ENCODE assay signal across 8 cellular contexts in genomic region chr9:110427497-110428104, GRCh38.
A peak's percentile ranks its signal among the peaks of the same experiment; 100 is the strongest.
DNase-seq lines count a peak whose midpoint lies in the region; ATAC-seq and TF ChIP-seq lines count a peak whose summit lies in the region.

No MANE protein-coding gene starts in this region.

- TF ChIP-seq POLR2A in prostate gland (IDR thresholded peaks at IDR 0.05) (no peak), gastrocnemius medialis (IDR thresholded peaks at IDR 0.05) (no peak)

- no peaks in the 10 kb centered on the region for H3K9me3 Mint-ChIP-seq in activated CD4-positive, alpha-beta memory T cell treated with anti-CD3 and anti-CD28 coated beads, Interleukin-2, amount 10 ng/mL, durations not matched to agents 7 days and 5 days

- peak; percentile 75 for TF ChIP-seq CTCF in LNCAP (IDR thresholded peaks at IDR 0.05)
- peak in 1 of 4 experiments; percentile 43 for TF ChIP-seq CTCF in prostate gland (IDR thresholded peaks at IDR 0.05)
- no peak for TF ChIP-seq CTCF in gastrocnemius medialis (IDR thresholded peaks at IDR 0.05 in 4 of 5, conservative IDR thresholded peaks at IDR 0.05 in 1 of 5)

- H3K27me3 ChIP-seq in prostate gland (replicated peaks; ENCODE audit: insufficient read depth) (no peaks in the 10 kb centered on the region), gastrocnemius medialis (no peaks in the 10 kb centered on the region)

- no peak overlapping the region for H3K27ac ChIP-seq in prostate gland
- H3K27ac ChIP-seq in gastrocnemius medialis, result no peak overlapping the region

- H3K4me1 Mint-ChIP-seq in activated CD4-positive, alpha-beta memory T cell treated with anti-CD3 and anti-CD28 coated beads, Interleukin-2, amount 10 ng/mL, durations not matched to agents 7 days and 5 days, result no peaks in the 10 kb centered on the region

- H3K27ac Mint-ChIP-seq in activated CD4-positive, alpha-beta memory T cell treated with anti-CD3 and anti-CD28 coated beads, Interleukin-2, amount 10 ng/mL, durations not matched to agents 7 days and 5 days, result no peak overlapping the region

- H3K4me1 ChIP-seq in prostate gland (replicated peaks) (no peaks in the 10 kb centered on the region), gastrocnemius medialis (no peaks in the 10 kb centered on the region)

- intact Hi-C loops in left ventricle myocardium superior (cut with micrococcal nuclease) (no loop called here), prostate gland (cut with DNase I) (loop anchor here (10.0 kb wide), 1 partner anchor 243 kb away; no protein-coding TSS in a partner anchor), gastrocnemius medialis (cut with DNase I; ENCODE audit: low total_unique reads) (no loop called here)

- no peak overlapping the region for H3K4me3 Mint-ChIP-seq in activated CD4-positive, alpha-beta memory T cell treated with anti-CD3 and anti-CD28 coated beads, Interleukin-2, amount 10 ng/mL, durations not matched to agents 7 days and 5 days

- CTCF ChIA-PET in activated CD4-positive, alpha-beta memory T cell treated with anti-CD3 and anti-CD28 coated beads, Interleukin-2, amount 10 ng/mL, durations not matched to agents 7 days and 5 days (lab: Charles Lee), result no interaction called here

- POLR2A ChIA-PET in activated CD4-positive, alpha-beta memory T cell treated with anti-CD3 and anti-CD28 coated beads, Interleukin-2, amount 10 ng/mL, durations not matched to agents 7 days and 5 days (lab: Charles Lee), result no interaction called here

- no peaks in the 10 kb centered on the region for H3K36me3 Mint-ChIP-seq in activated CD4-positive, alpha-beta memory T cell treated with anti-CD3 and anti-CD28 coated beads, Interleukin-2, amount 10 ng/mL, durations not matched to agents 7 days and 5 days (ENCODE audit: low read depth)

- in situ Hi-C loops in gastrocnemius medialis (cut with MboI; ENCODE audit: low sequenced_read_pairs in 4 of 4), result loop anchor here in 1 of 4 donors (25.0 kb wide), 1 partner anchor 160 kb away; the partner anchor contains the start of gene SVEP1

- ATAC-seq in left ventricle myocardium superior (no peak), gastrocnemius medialis (no peak)

- DNase-seq in D341Med (ENCODE audit: low spot score) (peak; percentile 71), GM19238 (ENCODE audit: insufficient read length, low spot score) (peak; percentile 2), left ventricle myocardium superior (peak; percentile 50), prostate gland (ENCODE audit: low spot score) (no peak), gastrocnemius medialis (no peak)
- peak; percentile 24 for DNase-seq in activated CD4-positive, alpha-beta memory T cell treated with anti-CD3 and anti-CD28 coated beads, Interleukin-2, amount 10 ng/mL, durations not matched to agents 7 days and 5 days
- DNase-seq in stimulated activated CD8-positive, alpha-beta memory T cell treated with anti-CD3 and anti-CD28 coated beads, Interleukin-4, amount 100 ng/mL, for 48 hours, result peak; percentile 51

- H3K4me3 ChIP-seq in prostate gland, result no peak overlapping the region
- H3K4me3 ChIP-seq in gastrocnemius medialis, result no peak overlapping the region

- H3K27me3 Mint-ChIP-seq in activated CD4-positive, alpha-beta memory T cell treated with anti-CD3 and anti-CD28 coated beads, Interleukin-2, amount 10 ng/mL, durations not matched to agents 7 days and 5 days, result no peaks in the 10 kb centered on the region

- H3K36me3 ChIP-seq in prostate gland, result no peaks in the 10 kb centered on the region
- H3K36me3 ChIP-seq in gastrocnemius medialis, result no peaks in the 10 kb centered on the region

- H3K9me3 ChIP-seq in prostate gland, result no peaks in the 10 kb centered on the region
- no peaks in the 10 kb centered on the region for H3K9me3 ChIP-seq in gastrocnemius medialis

- 48% methylated on average over 7 of the region's 7 CpGs for WGBS in prostate gland

Comparison
In these comparisons a context has a peak if more than half of its experiments do, and no peak if none do; other contexts are left out.
1. DNase-seq: peak in D341Med (single experiment), GM19238 (single experiment), activated CD4-positive, alpha-beta memory T cell treated with anti-CD3 and anti-CD28 coated beads, Interleukin-2, amount 10 ng/mL, durations not matched to agents 7 days and 5 days (single experiment), left ventricle myocardium superior (single experiment) and stimulated activated CD8-positive, alpha-beta memory T cell treated with anti-CD3 and anti-CD28 coated beads, Interleukin-4, amount 100 ng/mL, for 48 hours (single experiment); none in prostate gland (single experiment) and gastrocnemius medialis (0 of 2).